ENCODE assay signal across 22 cellular contexts in the genomic region with DNA sequence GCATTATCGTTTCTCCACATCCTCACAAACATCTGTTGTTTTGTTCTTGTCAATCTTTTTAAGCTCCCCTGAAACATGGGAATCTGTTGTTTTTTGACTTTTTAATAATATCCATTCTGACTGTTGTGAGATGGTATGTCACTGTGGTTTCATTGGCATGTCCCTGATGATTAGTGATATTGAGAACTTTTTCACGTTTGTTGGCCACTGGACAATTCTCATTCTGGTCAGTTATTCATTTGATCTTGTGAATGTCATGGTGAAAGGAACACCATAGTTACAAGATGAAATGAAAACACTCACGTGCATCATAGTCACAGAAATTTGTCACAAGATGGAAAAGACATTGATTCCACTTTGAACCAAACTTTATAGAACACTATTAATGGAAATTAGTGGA. TPM values are rescaled to one million over a fixed set of nuclear protein-coding genes. Genes with fewer than 3 reads are reported as not detected.
DNase-seq lines count a peak whose midpoint lies in the region; FAIRE-seq and TF ChIP-seq lines count a peak whose summit lies in the region.
"Had no signal": no experiment of that assay in that cellular context is flagged by ENCODE, and none has a peak within 500 bp of the region (broad histone marks: within the 10 kb centered on the region; RNA-seq: fewer than 3 reads in every experiment).

No MANE protein-coding gene starts in this region.

- DNase-seq in GM12892 (ENCODE audit: insufficient read length) (no peak), astrocyte (ENCODE audit: low read depth) (no peak), myocyte (ENCODE audit: low read depth) (peak; percentile 62), islet precursor cell (no peak)
- no peak for DNase-seq in activated effector memory CD4-positive, alpha-beta T cell treated with anti-CD3 and anti-CD28 coated beads, Interleukin-2, amount 50 U/mL, for 16 hours
- no peak for DNase-seq in activated naive CD4-positive, alpha-beta T cell treated with anti-CD3 and anti-CD28 coated beads for 36 hours
- DNase-seq: Caco-2; CD4-positive, CD25-positive, alpha-beta regulatory T cell; CD8-positive, alpha-beta T cell; DMS153; DND-41; GM23248; H7; HCEC 1CT had no signal

- H3K27me3 ChIP-seq in astrocyte (ENCODE audit: insufficient read depth, low read length), result no peaks in the 10 kb centered on the region
- H3K27me3 ChIP-seq: BLaER1 had no signal

- no peak for TF ChIP-seq POLR2A in GM12892 (IDR thresholded peaks at IDR 0.05; ENCODE audit: low read depth, low read length)

- H4K20me1 ChIP-seq in astrocyte (ENCODE audit: insufficient read depth, low read length), result no peaks in the 10 kb centered on the region
- H4K20me1 ChIP-seq: BLaER1 had no signal

- no peak overlapping the region for H3K4me3 Mint-ChIP-seq in astrocyte (ENCODE audit: unreplicated experiment)
- no peak overlapping the region for H3K4me3 Mint-ChIP-seq in activated naive CD4-positive, alpha-beta T cell treated with anti-CD3 and anti-CD28 coated beads for 36 hours
- H3K4me3 Mint-ChIP-seq: B cell; CD4-positive, CD25-positive, alpha-beta regulatory T cell; CD8-positive, alpha-beta T cell had no signal

- H3K4me1 Mint-ChIP-seq in astrocyte (ENCODE audit: low read depth, unreplicated experiment), result peaks cover 22% of the 10 kb centered on the region
- no peaks in the 10 kb centered on the region for H3K4me1 Mint-ChIP-seq in activated naive CD4-positive, alpha-beta T cell treated with anti-CD3 and anti-CD28 coated beads for 36 hours (ENCODE audit: low read depth)
- H3K4me1 Mint-ChIP-seq: B cell; CD4-positive, CD25-positive, alpha-beta regulatory T cell had no signal

- no peak overlapping the region for H3K4me3 ChIP-seq in astrocyte (ENCODE audit: insufficient read depth, low read depth, low read length)
- H3K4me3 ChIP-seq: BLaER1, GM23248 had no signal

- no peaks in the 10 kb centered on the region for H3K36me3 ChIP-seq in astrocyte (ENCODE audit: insufficient read depth, low read length)
- H3K36me3 ChIP-seq: BLaER1 had no signal

- no peaks in the 10 kb centered on the region for H3K27me3 Mint-ChIP-seq in astrocyte (ENCODE audit: low read depth, unreplicated experiment)
- peaks cover 11% of the 10 kb centered on the region for H3K27me3 Mint-ChIP-seq in activated naive CD4-positive, alpha-beta T cell treated with anti-CD3 and anti-CD28 coated beads for 36 hours (ENCODE audit: low read depth)

- no peak for TF ChIP-seq CTCF in astrocyte (IDR thresholded peaks at IDR 0.05; ENCODE audit: insufficient read depth, low read depth, low read length)

- H3K9me3 ChIP-seq in astrocyte (ENCODE audit: insufficient read depth, low read depth, low read length), result no peaks in the 10 kb centered on the region
- H3K9me3 ChIP-seq: BLaER1, Caco-2 had no signal

- CTCF ChIA-PET in activated naive CD4-positive, alpha-beta T cell treated with anti-CD3 and anti-CD28 coated beads for 36 hours (lab: Charles Lee), result interaction anchor here (1.0 kb wide), 1 partner anchor 19 kb away, joined by 3 read pairs; no protein-coding TSS in a partner anchor

- H3K27ac ChIP-seq in astrocyte (ENCODE audit: low read depth, low read length), result no peak overlapping the region
- H3K27ac ChIP-seq: 22Rv1, BLaER1, C4-2B, GM23248 had no signal

- no peak overlapping the region for H3K4me2 ChIP-seq in astrocyte (ENCODE audit: low read length)
- H3K4me2 ChIP-seq: BLaER1 had no signal

- no peaks in the 10 kb centered on the region for H3K4me1 ChIP-seq in astrocyte (ENCODE audit: insufficient read depth, low read length)
- H3K4me1 ChIP-seq: BLaER1 had no signal

- H3K9me3 Mint-ChIP-seq in astrocyte (ENCODE audit: unreplicated experiment), result no peaks in the 10 kb centered on the region
- H3K9me3 Mint-ChIP-seq in activated naive CD4-positive, alpha-beta T cell treated with anti-CD3 and anti-CD28 coated beads for 36 hours, result no peaks in the 10 kb centered on the region
- H3K9me3 Mint-ChIP-seq: CD8-positive, alpha-beta T cell had no signal

- no peaks in the 10 kb centered on the region for H3K36me3 Mint-ChIP-seq in astrocyte (ENCODE audit: low read depth, unreplicated experiment)
- no peaks in the 10 kb centered on the region for H3K36me3 Mint-ChIP-seq in activated naive CD4-positive, alpha-beta T cell treated with anti-CD3 and anti-CD28 coated beads for 36 hours (ENCODE audit: low read depth)
- H3K36me3 Mint-ChIP-seq: CD4-positive, CD25-positive, alpha-beta regulatory T cell; CD8-positive, alpha-beta T cell had no signal

- H3K27ac Mint-ChIP-seq in astrocyte (ENCODE audit: unreplicated experiment), result peak overlapping the region; percentile 13
- no peak overlapping the region for H3K27ac Mint-ChIP-seq in activated naive CD4-positive, alpha-beta T cell treated with anti-CD3 and anti-CD28 coated beads for 36 hours
- H3K27ac Mint-ChIP-seq: B cell; CD4-positive, CD25-positive, alpha-beta regulatory T cell; CD8-positive, alpha-beta T cell had no signal

- no peaks in the 10 kb centered on the region for H3K79me2 ChIP-seq in astrocyte (ENCODE audit: insufficient read depth, low read length)

- FAIRE-seq in GM12892 (lab: Jason Lieb, UNC) (peak; percentile 9), astrocyte (lab: Jason Lieb, UNC) (peak; percentile 47)
- FAIRE-seq: A204.1, G401.6, GM19239, H1 had no signal

- H2AFZ ChIP-seq in astrocyte (ENCODE audit: low read depth, low read length), result no peak overlapping the region
- H2AFZ ChIP-seq: GM23248 had no signal

- intact Hi-C loops in activated naive CD4-positive, alpha-beta T cell treated with anti-CD3 and anti-CD28 coated beads for 36 hours (cut with micrococcal nuclease), result no loop called here

- H3K9ac ChIP-seq in astrocyte (ENCODE audit: low read length), result no peak overlapping the region
- H3K9ac ChIP-seq: BLaER1, GM23248 had no signal

RNA-seq across cellular contexts. Expression of gene SGCE, which starts 20.5 kb away (rescaled TPM):
- polyA plus RNA-seq in GM12892 (2012; ENCODE audit: missing spikeins), result 33.2 TPM
- total RNA-seq in astrocyte (33.4 and 38.3 TPM in 2 replicates), myocyte (64.9 and 87.6 TPM in 2 replicates)
- 41.8 TPM for polyA plus RNA-seq in myocyte (2012)
- under 1 TPM in 1 of 2 experiments, not detected in 1; 0.83 TPM for total RNA-seq in activated naive CD4-positive, alpha-beta T cell treated with anti-CD3 and anti-CD28 coated beads for 36 hours

Comparison
In these comparisons a context has a peak if more than half of its experiments do, and no peak if none do; other contexts are left out.
1. RNA of gene SGCE, which starts 20.5 kb away (total RNA-seq): 64.9 to 87.6 TPM in myocyte and 33.4 to 38.3 TPM in astrocyte; 0.83 TPM in activated naive CD4-positive, alpha-beta T cell treated with anti-CD3 and anti-CD28 coated beads for 36 hours; every median in the first group is over 10 times any median in the second.